8 cellular contexts compared by ENCODE assay signal in genomic region chr7:158695726-158696452, GRCh38. TPM values are rescaled to one million over a fixed set of nuclear protein-coding genes. Genes with fewer than 3 reads are reported as not detected.
DNase-seq lines count a peak whose midpoint lies in the region; TF ChIP-seq lines count a peak whose summit lies in the region.

No MANE protein-coding gene starts in this region.

- in situ Hi-C loops in G401 (cut with HindIII; ENCODE audit: low sequenced_read_pairs): no loop called here

- TF ChIP-seq CTCF in HFF-Myc (IDR thresholded peaks at IDR 0.05; ENCODE audit: low read depth, low read length, missing control alignments): peak; percentile 55

- DNase-seq in A172 (ENCODE audit: low spot score) (peak; percentile 71), G401 (ENCODE audit: low spot score) (peak; percentile 79), HFF-Myc (ENCODE audit: extremely low read depth, low read depth) (peak; percentile 36), NCI-H526 (lab: John Stamatoyannopoulos, UW) (peak; percentile 53 to 65), activated T-helper 1 cell treated with Interleukin-2 at 50 U/mL for 16 hours (ENCODE audit: low read depth) (peak; percentile 18), fibroblast of the conjunctiva (ENCODE audit: low read depth) (peak; percentile 55), occipital lobe (lab: John Stamatoyannopoulos, UW) (peak; percentile 9)
- DNase-seq in NK-92 treated with Interleukin-12 subunit alpha and Interleukin-12 subunit beta, amount 100 ng/mL, for 24 hours (lab: John Stamatoyannopoulos, UW): no peak

- H3K4me3 ChIP-seq in HFF-Myc (replicated peaks; ENCODE audit: low read depth, low read length): no peak overlapping the region

RNA-seq across cellular contexts. Expression of gene NCAPG2, which starts 8.7 kb away (rescaled TPM):
- 34.2 and 41.4 TPM in 2 replicates for total RNA-seq in A172 (2014; rRNA removed; shearing (Covaris generic))
- 18.2 and 32.3 TPM in 2 replicates for total RNA-seq in G401 (2014; rRNA removed; shearing (Covaris generic))
- 14.3 TPM for total RNA-seq in occipital lobe
